19 cellular contexts compared by ENCODE assay signal in the genomic region with DNA sequence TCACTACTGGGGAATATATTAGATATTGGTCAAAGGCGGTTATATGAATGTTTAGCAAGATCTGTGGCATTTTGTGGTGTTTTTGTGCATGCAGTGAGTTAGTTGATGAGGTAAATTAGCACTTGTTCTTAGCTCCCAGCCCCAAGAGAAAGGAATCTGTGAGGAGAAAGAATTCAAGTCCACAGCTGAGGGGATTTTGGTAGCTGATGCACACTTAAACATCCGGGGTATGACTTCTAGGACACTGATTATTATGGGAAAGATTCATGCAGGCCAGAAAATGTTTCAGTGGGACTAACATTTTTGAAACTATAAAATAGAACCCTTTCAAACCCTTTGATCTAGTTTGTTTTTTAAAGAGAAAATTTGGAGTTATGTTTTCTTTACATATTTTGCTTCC.
DNase-seq lines count a peak whose midpoint lies in the region; ATAC-seq, FAIRE-seq and TF ChIP-seq lines count a peak whose summit lies in the region.
"Had no signal": no experiment of that assay in that cellular context is flagged by ENCODE, and none has a peak within 500 bp of the region (broad histone marks: within the 10 kb centered on the region; RNA-seq: fewer than 3 reads in every experiment).

No MANE protein-coding gene starts in this region.

- TF ChIP-seq POLR2A in IMR-90 (IDR thresholded peaks at IDR 0.05; ENCODE audit: low read depth, low read length) (no peak), testis (IDR thresholded peaks at IDR 0.05) (no peak)

- DNase-seq in IMR-90 (peak; percentile 52), astrocyte (ENCODE audit: low read depth) (peak; percentile 81), foreskin keratinocyte (peak in 1 of 2 donors; percentile 29), testis (no peak), DMS153 (lab: John Stamatoyannopoulos, UW) (no peak), cerebellar cortex (ENCODE audit: low spot score) (no peak), COLO829 (ENCODE audit: low spot score) (no peak)
- DNase-seq: activated CD4-positive, alpha-beta T cell treated with anti-CD3 and anti-CD28 coated beads for 4 hours; activated naive CD4-positive, alpha-beta T cell treated with Interleukin-2 at 50 U/mL for 16 hours; CD4-positive, alpha-beta T cell; KG1; NCI-H1105 treated with DMSO at 0.1 percent for 48 hours; NCI-H2171 treated with DMSO at 0.1 percent for 48 hours; stimulated activated CD4-positive, alpha-beta T cell treated with anti-CD3 and anti-CD28 coated beads, Interleukin-4, amount 100 ng/mL, for 24 hours had no signal

- peak overlapping the region; percentile 62 for H2BK20ac ChIP-seq in IMR-90 (ENCODE audit: low read depth, low read length)

- BruUV-seq in IMR-90 (replicated peaks; lab: Mats Ljungman, UMichigan) = no TSS peak

- H3K14ac ChIP-seq in IMR-90 (replicated peaks; ENCODE audit: low read depth, low read length) = peak overlapping the region; percentile 10; the same call in 1 of the 2 replicates

- 0 out of 2 replicates have a peak overlapping the region, but pooled peaks have one; percentile 10 for H3K23ac ChIP-seq in IMR-90 (ENCODE audit: low read depth, low read length)

- peak overlapping the region; percentile 25; the same call in 1 of the 2 replicates for H2AK5ac ChIP-seq in IMR-90 (ENCODE audit: low read depth, low read length)

- TF ChIP-seq CTCF in IMR-90 (conservative IDR thresholded peaks at IDR 0.05; ENCODE audit: low read depth, low read length) (no peak), astrocyte (IDR thresholded peaks at IDR 0.05; ENCODE audit: insufficient read depth, low read depth, low read length) (no peak), foreskin keratinocyte (conservative IDR thresholded peaks at IDR 0.05) (no peak), testis (IDR thresholded peaks at IDR 0.05) (no peak)

- peak overlapping the region; percentile 27; the same call in 1 of the 2 replicates for H3K4ac ChIP-seq in IMR-90 (ENCODE audit: low read depth, low read length)

- H3K36me3 Mint-ChIP-seq in astrocyte (ENCODE audit: low read depth, unreplicated experiment) = peaks cover 2% of the 10 kb centered on the region
- no peaks in the 10 kb centered on the region for H3K36me3 Mint-ChIP-seq in stimulated activated memory B cell treated with anti-CD40 and anti-IgM and Interleukin-4, amounts not matched to agents 10 μg/mL and 1 μg/mL and 100 μg/mL, for 72 hours

- H3K79me2 ChIP-seq in astrocyte (ENCODE audit: insufficient read depth, low read length) = no peaks in the 10 kb centered on the region

- POLR2A ChIA-PET in IMR-90 (lab: Charles Lee; ENCODE audit: unreplicated experiment) = no interaction called here

- H4K5ac ChIP-seq in IMR-90 (ENCODE audit: low read depth, low read length) = peak overlapping the region; percentile 71; the same call in 1 of the 2 replicates

- no peak overlapping the region for H3K27ac ChIP-seq in IMR-90 (ENCODE audit: insufficient read depth, low read length)
- peak overlapping the region; percentile 98 for H3K27ac ChIP-seq in astrocyte (ENCODE audit: low read depth, low read length)
- H3K27ac ChIP-seq in foreskin keratinocyte = peak overlapping the region; percentile 75
- peak overlapping the region; percentile 12 to 51 for H3K27ac ChIP-seq in testis

- H3K4me3 Mint-ChIP-seq in astrocyte (ENCODE audit: unreplicated experiment) = no peak overlapping the region
- H3K4me3 Mint-ChIP-seq in stimulated activated memory B cell treated with anti-CD40 and anti-IgM and Interleukin-4, amounts not matched to agents 10 μg/mL and 1 μg/mL and 100 μg/mL, for 72 hours = no peak overlapping the region
- H3K4me3 Mint-ChIP-seq: CD4-positive, alpha-beta T cell; neural crest cell had no signal

- H3K27me3 ChIP-seq in IMR-90 (ENCODE audit: control insufficient read depth, insufficient read depth, low read length) (no peaks in the 10 kb centered on the region), astrocyte (ENCODE audit: insufficient read depth, low read length) (no peaks in the 10 kb centered on the region), foreskin keratinocyte (no peaks in the 10 kb centered on the region), testis (no peaks in the 10 kb centered on the region)
- H3K27me3 ChIP-seq: tibial nerve had no signal

- H3K4me3 ChIP-seq in IMR-90 (ENCODE audit: insufficient read depth, low read depth, low read length) (no peak overlapping the region), astrocyte (ENCODE audit: insufficient read depth, low read depth, low read length) (no peak overlapping the region), testis (no peak overlapping the region)
- H3K4me3 ChIP-seq: tibial nerve had no signal

- H3K27ac Mint-ChIP-seq in astrocyte (ENCODE audit: unreplicated experiment) = peak overlapping the region; percentile 99
- H3K27ac Mint-ChIP-seq in stimulated activated memory B cell treated with anti-CD40 and anti-IgM and Interleukin-4, amounts not matched to agents 10 μg/mL and 1 μg/mL and 100 μg/mL, for 72 hours = no peak overlapping the region
- H3K27ac Mint-ChIP-seq: CD4-positive, alpha-beta T cell had no signal

- no peak overlapping the region for H3K4me2 ChIP-seq in IMR-90 (ENCODE audit: low read depth, low read length)
- H3K4me2 ChIP-seq in astrocyte (ENCODE audit: low read length) = peak overlapping the region; percentile 49

- H2BK120ac ChIP-seq in IMR-90 (ENCODE audit: low read depth, low read length) = peak overlapping the region; percentile 31; the same call in 1 of the 2 replicates

- WGBS in IMR-90 (ENCODE audit: extremely low coverage in 2 of 2, insufficient read length in 1 of 2), 2 experiments = 83% methylated on average over 1 of the region's 2 CpGs; no CpG with 5 or more reads in 1 of the 2 experiments
- WGBS in testis, 2 donors = 79 to 82% methylated on average over 2 of the region's 2 CpGs

- peak overlapping the region; percentile 30; the same call in 1 of the 3 replicates for H2BK15ac ChIP-seq in IMR-90 (ENCODE audit: low read depth, low read length)

- no peaks in the 10 kb centered on the region for H3K27me3 Mint-ChIP-seq in astrocyte (ENCODE audit: low read depth, unreplicated experiment)
- H3K27me3 Mint-ChIP-seq in stimulated activated memory B cell treated with anti-CD40 and anti-IgM and Interleukin-4, amounts not matched to agents 10 μg/mL and 1 μg/mL and 100 μg/mL, for 72 hours = peaks cover 13% of the 10 kb centered on the region
- H3K27me3 Mint-ChIP-seq: CD4-positive, alpha-beta T cell had no signal

- H2AFZ ChIP-seq in IMR-90 (replicated peaks; ENCODE audit: low read length, poor library complexity) (no peak overlapping the region), astrocyte (ENCODE audit: low read depth, low read length) (no peak overlapping the region)

- H3K9me1 ChIP-seq in IMR-90 (ENCODE audit: insufficient read depth, low read length) = no peaks in the 10 kb centered on the region

- H3K4me1 ChIP-seq in IMR-90 (ENCODE audit: control insufficient read depth, insufficient read depth, low read length) (peaks cover 4% of the 10 kb centered on the region; the same call in 1 of the 2 replicates), astrocyte (ENCODE audit: insufficient read depth, low read length) (peaks cover 24% of the 10 kb centered on the region), foreskin keratinocyte (peaks cover 4% of the 10 kb centered on the region), testis (peaks cover 6% of the 10 kb centered on the region)

- H4K91ac ChIP-seq in IMR-90 (ENCODE audit: insufficient read depth, low read depth, low read length) = no peak overlapping the region; the same call in 1 of the 2 replicates

- peak overlapping the region; percentile 61 for H2BK5ac ChIP-seq in IMR-90 (ENCODE audit: low read depth, low read length, poor library complexity, severe bottlenecking)

- no peaks in the 10 kb centered on the region for H3K36me3 ChIP-seq in IMR-90 (ENCODE audit: control insufficient read depth, insufficient read depth, low read length)
- no peaks in the 10 kb centered on the region for H3K36me3 ChIP-seq in astrocyte (ENCODE audit: insufficient read depth, low read length)
- no peaks in the 10 kb centered on the region for H3K36me3 ChIP-seq in testis (ENCODE audit: low read depth, missing control alignments)
- H3K36me3 ChIP-seq: tibial nerve had no signal

- peak overlapping the region in 1 of 2 experiments; percentile 57; a peak in 1 of 4 replicates for H4K8ac ChIP-seq in IMR-90 (ENCODE audit: low read depth in 2 of 2, low read length in 2 of 2)

- in situ Hi-C loops in IMR-90 (cut with MboI; ENCODE audit: low sequenced_read_pairs) = no loop called here

- H3K9me3 ChIP-seq in IMR-90 (ENCODE audit: control insufficient read depth, insufficient read depth, low read length) = no peaks in the 10 kb centered on the region
- H3K9me3 ChIP-seq in astrocyte (ENCODE audit: insufficient read depth, low read depth, low read length) = no peaks in the 10 kb centered on the region
- no peaks in the 10 kb centered on the region for H3K9me3 ChIP-seq in testis
- H3K9me3 ChIP-seq: tibial nerve had no signal

- no peak overlapping the region for H3K9ac ChIP-seq in IMR-90 (ENCODE audit: low read depth, low read length)
- peak overlapping the region; percentile 78 for H3K9ac ChIP-seq in astrocyte (ENCODE audit: low read length)

- peak overlapping the region; percentile 31; the same call in 1 of the 2 replicates for H3K18ac ChIP-seq in IMR-90 (ENCODE audit: low read depth, low read length)

- peaks cover 30% of the 10 kb centered on the region for H3K4me1 Mint-ChIP-seq in astrocyte (ENCODE audit: low read depth, unreplicated experiment)
- H3K4me1 Mint-ChIP-seq in stimulated activated memory B cell treated with anti-CD40 and anti-IgM and Interleukin-4, amounts not matched to agents 10 μg/mL and 1 μg/mL and 100 μg/mL, for 72 hours = no peaks in the 10 kb centered on the region

- CTCF ChIA-PET in IMR-90 (lab: Yijun Ruan, JAX) = no interaction called here

- TF ChIP-seq RAD21 in IMR-90 (IDR thresholded peaks at IDR 0.05; ENCODE audit: low read length) = no peak

- H4K20me1 ChIP-seq in IMR-90 (ENCODE audit: insufficient read depth, low read length) = no peaks in the 10 kb centered on the region
- no peaks in the 10 kb centered on the region for H4K20me1 ChIP-seq in astrocyte (ENCODE audit: insufficient read depth, low read length)

- FAIRE-seq in astrocyte (lab: Jason Lieb, UNC) = no peak
- FAIRE-seq: bronchial epithelial cell, GM12891 had no signal

- H3K9me3 Mint-ChIP-seq in astrocyte (ENCODE audit: unreplicated experiment) = peaks cover 3% of the 10 kb centered on the region
- H3K9me3 Mint-ChIP-seq in stimulated activated memory B cell treated with anti-CD40 and anti-IgM and Interleukin-4, amounts not matched to agents 10 μg/mL and 1 μg/mL and 100 μg/mL, for 72 hours = no peaks in the 10 kb centered on the region
- H3K9me3 Mint-ChIP-seq: CD4-positive, alpha-beta T cell had no signal

- ATAC-seq in IMR-90 (ENCODE audit: low read depth) = no peak
- no peak for ATAC-seq in foreskin keratinocyte
- no peak for ATAC-seq in stimulated activated memory B cell treated with anti-CD40 and anti-IgM and Interleukin-4, amounts not matched to agents 10 μg/mL and 1 μg/mL and 100 μg/mL, for 72 hours

- dilution Hi-C loops in IMR-90 (cut with HindIII; ENCODE audit: low sequenced_read_pairs, unreplicated experiment) = no loop called here

- no peak overlapping the region for H2AK9ac ChIP-seq in IMR-90 (replicated peaks; ENCODE audit: low read depth, low read length, poor library complexity)

- intact Hi-C loops in IMR-90 (cut with micrococcal nuclease) = no loop called here
- intact Hi-C loops in testis (cut with DNase I; ENCODE audit: low total_unique reads) = no loop called here

- no peak overlapping the region for H3K56ac ChIP-seq in IMR-90 (ENCODE audit: extremely low read depth, insufficient read depth, low read length)

- no peaks in the 10 kb centered on the region for H3K79me1 ChIP-seq in IMR-90 (ENCODE audit: low read depth in 1 of 2, low read length in 2 of 2)

Comparison
In these comparisons a context has a peak if more than half of its experiments do, and no peak if none do; other contexts are left out.
1. DNase-seq: peak in IMR-90 (single experiment) and astrocyte (single experiment); none in testis (single experiment), DMS153 (single experiment), cerebellar cortex (single experiment) and COLO829 (single experiment).